Comparison of ENCODE assay signal across 21 cellular contexts in the genomic region with DNA sequence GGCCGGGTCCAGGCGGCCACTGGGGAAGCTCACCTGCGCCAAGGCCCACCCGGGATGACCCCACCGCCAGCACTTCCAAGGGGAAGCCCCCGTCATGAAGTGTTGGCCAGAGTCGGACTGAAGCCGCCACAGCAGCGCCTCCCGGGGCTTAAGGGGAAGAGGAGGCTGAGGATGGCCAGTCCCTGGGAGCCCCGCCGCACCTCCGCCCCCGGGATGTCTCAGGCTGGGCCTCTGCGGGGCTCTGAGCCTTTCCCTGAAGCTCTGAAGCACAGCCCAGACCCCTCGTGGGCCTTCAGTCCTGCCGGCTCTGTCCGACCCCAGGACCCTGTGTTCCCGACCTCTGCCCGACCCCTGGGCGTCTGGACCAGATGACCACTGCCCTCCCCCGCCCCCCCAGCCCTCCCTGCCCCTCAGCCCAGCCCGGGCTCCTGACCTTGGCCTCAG.
"Had no signal": no experiment of that assay in that cellular context is flagged by ENCODE, and none has a peak within 500 bp of the region (broad histone marks: within the 10 kb centered on the region; RNA-seq: fewer than 3 reads in every experiment).

No MANE protein-coding gene starts in this region.

- H3K27me3 ChIP-seq: hepatocyte had no signal

- H3K4me3 Mint-ChIP-seq: activated T-cell treated with anti-CD3 and anti-CD28 coated beads, Interleukin-2, amount 50 U/mL, for 24 hours; activated T-helper 17 cell treated with anti-CD3 and anti-CD28 coated beads, Interleukin-2, amount 50 U/mL, for 72 hours; immature natural killer cell; WTC11 had no signal

- H3K36me3 ChIP-seq: prostate gland, stomach, suprapubic skin, tibial nerve had no signal

- H3K4me1 ChIP-seq: foreskin keratinocyte, prostate gland, tibial nerve had no signal

- H3K27me3 Mint-ChIP-seq: activated T-helper 17 cell treated with anti-CD3 and anti-CD28 coated beads, Interleukin-2, amount 50 U/mL, for 72 hours had no signal

- H3K4me2 ChIP-seq: hepatocyte had no signal

- H3K4me3 ChIP-seq: hepatocyte, tibial nerve had no signal

- ATAC-seq: activated naive CD4-positive, alpha-beta T cell treated with anti-CD3 and anti-CD28 coated beads, Interleukin-2, amount 50 U/mL, for 72 hours; activated T-helper 17 cell treated with anti-CD3 and anti-CD28 coated beads, Interleukin-2, amount 50 U/mL, for 72 hours; foreskin keratinocyte; WTC11 had no signal

- H2AFZ ChIP-seq: hepatocyte had no signal

- H3K4me1 Mint-ChIP-seq: activated T-helper 17 cell treated with anti-CD3 and anti-CD28 coated beads, Interleukin-2, amount 50 U/mL, for 72 hours; immature natural killer cell had no signal

- H3K9me3 ChIP-seq: prostate gland, stomach, suprapubic skin, tibial nerve had no signal

- H3K27ac ChIP-seq: foreskin keratinocyte, hepatocyte, prostate gland, suprapubic skin, tibial nerve had no signal

- H3K27ac Mint-ChIP-seq: activated T-cell treated with anti-CD3 and anti-CD28 coated beads, Interleukin-2, amount 50 U/mL, for 24 hours; activated T-helper 17 cell treated with anti-CD3 and anti-CD28 coated beads, Interleukin-2, amount 50 U/mL, for 72 hours; immature natural killer cell; WTC11 had no signal

- H3K36me3 Mint-ChIP-seq: activated naive CD4-positive, alpha-beta T cell treated with anti-CD3 and anti-CD28 coated beads, Interleukin-2, amount 50 U/mL, for 72 hours; brain; immature natural killer cell; WTC11 had no signal

- DNase-seq: activated CD8-positive, alpha-beta memory T cell treated with anti-CD3 and anti-CD28 coated beads for 24 hours; activated CD8-positive, alpha-beta memory T cell treated with anti-CD3 and anti-CD28 coated beads, Interleukin-2, amount 50 U/mL, for 4 hours; activated T-cell treated with anti-CD3 and anti-CD28 coated beads, Interleukin-2, amount 50 U/mL, for 24 hours; dermis blood vessel endothelial cell; effector memory CD4-positive, alpha-beta T cell; foreskin keratinocyte; immature natural killer cell; kidney glomerular epithelial cell; mesenchymal stem cell; stimulated activated CD4-positive, alpha-beta T cell treated with anti-CD3 and anti-CD28 coated beads, Interleukin-12 subunit alpha, Interleukin-12 subunit beta, amount 100 ng/mL, for 4 hours; stimulated activated CD4-positive, alpha-beta T cell treated with anti-CD3 and anti-CD28 coated beads, Interleukin-4, amount 100 ng/mL, for 4 hours; stomach; T-helper 1 cell had no signal
